In genomic region chr4:85725727-85726170, GRCh38 we compare ENCODE assay signal across 2 cellular contexts.
TF ChIP-seq lines count a peak whose summit lies in the region.

No MANE protein-coding gene starts in this region.

TF ChIP-seq in liver, 16 proteins besides CTCF, POLR2A, EP300 and RAD21 (continued from another document):
- TF ChIP-seq REST (IDR thresholded peaks at IDR 0.05): no peak
- TF ChIP-seq, protein P1, sequence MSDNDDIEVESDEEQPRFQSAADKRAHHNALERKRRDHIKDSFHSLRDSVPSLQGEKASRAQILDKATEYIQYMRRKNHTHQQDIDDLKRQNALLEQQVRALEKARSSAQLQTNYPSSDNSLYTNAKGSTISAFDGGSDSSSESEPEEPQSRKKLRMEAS (IDR thresholded peaks at IDR 0.05): peak; percentile 13

TF ChIP-seq in HepG2, 621 proteins besides CTCF, POLR2A, EP300 and RAD21 (continued from another document):
- TF ChIP-seq, protein P2, sequence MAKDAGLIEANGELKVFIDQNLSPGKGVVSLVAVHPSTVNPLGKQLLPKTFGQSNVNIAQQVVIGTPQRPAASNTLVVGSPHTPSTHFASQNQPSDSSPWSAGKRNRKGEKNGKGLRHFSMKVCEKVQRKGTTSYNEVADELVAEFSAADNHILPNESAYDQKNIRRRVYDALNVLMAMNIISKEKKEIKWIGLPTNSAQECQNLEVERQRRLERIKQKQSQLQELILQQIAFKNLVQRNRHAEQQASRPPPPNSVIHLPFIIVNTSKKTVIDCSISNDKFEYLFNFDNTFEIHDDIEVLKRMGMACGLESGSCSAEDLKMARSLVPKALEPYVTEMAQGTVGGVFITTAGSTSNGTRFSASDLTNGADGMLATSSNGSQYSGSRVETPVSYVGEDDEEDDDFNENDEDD (CRISPR knock-in tag; IDR thresholded peaks at IDR 0.05; ENCODE audit: borderline replicate concordance): no peak
